13 cellular contexts compared by ENCODE assay signal in genomic region chr19:21023901-21024300, GRCh38. TPM values are rescaled to one million over a fixed set of nuclear protein-coding genes. Genes with fewer than 3 reads are reported as not detected.
DNase-seq lines count a peak whose midpoint lies in the region; ATAC-seq and TF ChIP-seq lines count a peak whose summit lies in the region.
"Had no signal": no experiment of that assay in that cellular context is flagged by ENCODE, and none has a peak within 500 bp of the region (broad histone marks: within the 10 kb centered on the region; RNA-seq: fewer than 3 reads in every experiment).

No MANE protein-coding gene starts in this region.

- TF ChIP-seq CTCF in foreskin fibroblast (IDR thresholded peaks at IDR 0.05; ENCODE audit: low read depth, low read length) (no peak), vagina (IDR thresholded peaks at IDR 0.05) (no peak), stomach (IDR thresholded peaks at IDR 0.05) (no peak)

- H3K27me3 ChIP-seq in vagina (no peaks in the 10 kb centered on the region), stomach (no peaks in the 10 kb centered on the region)
- H3K27me3 ChIP-seq: upper lobe of right lung had no signal

- intact Hi-C loops in vagina (cut with DNase I) = no loop called here
- intact Hi-C loops in stomach (cut with DNase I; ENCODE audit: low total_unique reads) = no loop called here

- H3K27ac Mint-ChIP-seq in activated naive CD8-positive, alpha-beta T cell = peak overlapping the region; percentile 93
- H3K27ac Mint-ChIP-seq: dendritic cell treated with granulocyte-macrophage colony-stimulating factor and Interleukin-4, amounts not matched to agents 40 ng/mL and 50 ng/mL, for 4 days had no signal

- ATAC-seq in GM21576 (IDR thresholded peaks at IDR 0.05; ENCODE audit: unreplicated experiment) = no peak
- ATAC-seq: upper lobe of right lung had no signal

- H3K27me3 Mint-ChIP-seq in activated naive CD8-positive, alpha-beta T cell = no peaks in the 10 kb centered on the region
- H3K27me3 Mint-ChIP-seq: dendritic cell treated with granulocyte-macrophage colony-stimulating factor and Interleukin-4, amounts not matched to agents 40 ng/mL and 50 ng/mL, for 4 days had no signal

- no peak for TF ChIP-seq EP300 in stomach (IDR thresholded peaks at IDR 0.05)

- DNase-seq in stimulated activated CD4-positive, alpha-beta T cell treated with anti-CD3 and anti-CD28 coated beads, Interleukin-4, amount 100 ng/mL, for 24 hours = peak; percentile 5
- DNase-seq in stimulated activated CD4-positive, alpha-beta T cell treated with anti-CD3 and anti-CD28 coated beads, Interleukin-2, amount 100 ng/mL, for 24 hours = no peak
- peak; percentile 24 to 69 for DNase-seq in foreskin fibroblast
- no peak for DNase-seq in vagina (ENCODE audit: extremely low spot score in 2 of 2)
- no peak for DNase-seq in stomach
- no peak for DNase-seq in SKM-1 treated with dmso at 0.1 percent for 144 hours (lab: John Stamatoyannopoulos, UW; ENCODE audit: unreplicated experiment)
- DNase-seq: NCI-H1930, T-helper 2 cell, upper lobe of right lung had no signal

- H3K36me3 Mint-ChIP-seq in activated naive CD8-positive, alpha-beta T cell = peaks cover 28% of the 10 kb centered on the region

- peaks cover 0 to 17% of the 10 kb centered on the region in 2 donors for H3K36me3 ChIP-seq in vagina
- peaks cover 10 to 49% (median 47%) of the 10 kb centered on the region in 4 donors for H3K36me3 ChIP-seq in stomach

- H3K9me3 Mint-ChIP-seq in activated naive CD8-positive, alpha-beta T cell (ENCODE audit: low read depth) = no peaks in the 10 kb centered on the region
- H3K9me3 Mint-ChIP-seq: dendritic cell treated with granulocyte-macrophage colony-stimulating factor and Interleukin-4, amounts not matched to agents 40 ng/mL and 50 ng/mL, for 4 days had no signal

- peak overlapping the region; percentile 50 for H3K27ac ChIP-seq in vagina
- H3K27ac ChIP-seq in stomach = no peak overlapping the region
- H3K27ac ChIP-seq: upper lobe of right lung had no signal

- no peak overlapping the region for H3K4me3 ChIP-seq in foreskin fibroblast (ENCODE audit: low read depth in 1 of 2, low read length in 2 of 2)
- H3K4me3 ChIP-seq in vagina = no peak overlapping the region
- H3K4me3 ChIP-seq in stomach = no peak overlapping the region
- H3K4me3 ChIP-seq: upper lobe of right lung had no signal

- H3K4me1 Mint-ChIP-seq in activated naive CD8-positive, alpha-beta T cell (ENCODE audit: low read depth) = peaks cover 75% of the 10 kb centered on the region

- H3K4me1 ChIP-seq in vagina (peaks cover 28% of the 10 kb centered on the region), stomach (peaks cover 7 to 37% (median 17%) of the 10 kb centered on the region in 4 donors)

- H3K9me3 ChIP-seq in vagina (no peaks in the 10 kb centered on the region), stomach (no peaks in the 10 kb centered on the region)
- H3K9me3 ChIP-seq: upper lobe of right lung had no signal

- peak overlapping the region; percentile 99 for H3K4me3 Mint-ChIP-seq in activated naive CD8-positive, alpha-beta T cell
- H3K4me3 Mint-ChIP-seq: CD14-positive monocyte; dendritic cell treated with granulocyte-macrophage colony-stimulating factor and Interleukin-4, amounts not matched to agents 40 ng/mL and 50 ng/mL, for 4 days had no signal

- no peak for TF ChIP-seq POLR2A in vagina (IDR thresholded peaks at IDR 0.05)
- TF ChIP-seq POLR2A in stomach (IDR thresholded peaks at IDR 0.05) = no peak

RNA-seq across cellular contexts. Expression of gene ZNF430, which starts 3.4 kb away (rescaled TPM):
- 20.4 TPM for total RNA-seq in vagina
- total RNA-seq in stomach = 10 to 100 TPM in 2 of 5 donors, 1 to 10 TPM in 3; 3.1 to 68.0 (median 4.7) TPM
- 1 to 10 TPM; 1.8 to 4.1 (median 2.1) TPM for polyA plus RNA-seq in stomach

RNA-seq across cellular contexts. Expression of gene ZNF714, which starts 58.1 kb away (rescaled TPM):
- total RNA-seq in vagina (6.4 TPM), stomach (10 to 100 TPM in 2 of 5 donors, 1 to 10 TPM in 3; 2.2 to 22.4 (median 4.6) TPM)
- 1 to 10 TPM; 1.1 to 2.0 (median 1.5) TPM for polyA plus RNA-seq in stomach

Comparison
In these comparisons a context has a peak if more than half of its experiments do, and no peak if none do; other contexts are left out.
1. DNase-seq: peak in stimulated activated CD4-positive, alpha-beta T cell treated with anti-CD3 and anti-CD28 coated beads, Interleukin-4, amount 100 ng/mL, for 24 hours (single experiment) and foreskin fibroblast (2 of 2); none in stimulated activated CD4-positive, alpha-beta T cell treated with anti-CD3 and anti-CD28 coated beads, Interleukin-2, amount 100 ng/mL, for 24 hours (0 of 2), vagina (0 of 2), stomach (single experiment) and SKM-1 treated with dmso at 0.1 percent for 144 hours (single experiment).